ENCODE assay signal across 8 cellular contexts in genomic region chr11:83035070-83035854, GRCh38. TPM values are rescaled to one million over a fixed set of nuclear protein-coding genes. Genes with fewer than 3 reads are reported as not detected.
DNase-seq lines count a peak whose midpoint lies in the region; ATAC-seq, FAIRE-seq and TF ChIP-seq lines count a peak whose summit lies in the region.

No MANE protein-coding gene starts in this region.

- peak; percentile 72 for ATAC-seq in HG02981 (IDR thresholded peaks at IDR 0.05; ENCODE audit: unreplicated experiment)
- no peak for ATAC-seq in activated naive CD8-positive, alpha-beta T cell treated with anti-CD3 and anti-CD28 coated beads, Interleukin-2, amount 10 ng/mL, durations not matched to agents 7 days and 5 days (ENCODE audit: low read depth)
- peak; percentile 23 for ATAC-seq in mucosa of descending colon
- ATAC-seq in activated T-cell treated with anti-CD3 and anti-CD28 coated beads, Interleukin-2, amount 50 U/mL, for 72 hours (replicated peaks in 1 of 2): no peak

- TF ChIP-seq CTCF in mucosa of descending colon (IDR thresholded peaks at IDR 0.05): no peak

- intact Hi-C loops in mucosa of descending colon (cut with DNase I, micrococcal nuclease): no loop called here

- POLR2A ChIA-PET in activated naive CD8-positive, alpha-beta T cell treated with anti-CD3 and anti-CD28 coated beads, Interleukin-2, amount 10 ng/mL, durations not matched to agents 7 days and 5 days (lab: Charles Lee): interaction anchor here (0.7 to 1.1 kb wide), 2 partner anchors 28 to 84 kb away, joined by 3 read pairs; no protein-coding TSS in a partner anchor

- DNase-seq in GM12891 (ENCODE audit: insufficient read length, low spot score): no peak
- no peak for DNase-seq in activated naive CD8-positive, alpha-beta T cell treated with anti-CD3 and anti-CD28 coated beads, Interleukin-2, amount 10 ng/mL, durations not matched to agents 7 days and 5 days
- no peak for DNase-seq in mucosa of descending colon
- DNase-seq in activated T-cell treated with anti-CD3 and anti-CD28 coated beads, Interleukin-2, amount 50 U/mL, for 72 hours: no peak
- no peak for DNase-seq in HuH-7.5 (ENCODE audit: low spot score)
- DNase-seq in GOT3 (lab: John Stamatoyannopoulos, UW): no peak
- no peak for DNase-seq in central memory CD4-positive, alpha-beta T cell

- H3K36me3 ChIP-seq in mucosa of descending colon (ENCODE audit: low read depth): no peaks in the 10 kb centered on the region

- H3K27ac Mint-ChIP-seq in activated naive CD8-positive, alpha-beta T cell treated with anti-CD3 and anti-CD28 coated beads, Interleukin-2, amount 10 ng/mL, durations not matched to agents 7 days and 5 days: peak overlapping the region; percentile 26
- no peak overlapping the region for H3K27ac Mint-ChIP-seq in activated T-cell treated with anti-CD3 and anti-CD28 coated beads, Interleukin-2, amount 50 U/mL, for 72 hours

- H3K4me3 ChIP-seq in mucosa of descending colon: no peak overlapping the region

- peaks cover 13% of the 10 kb centered on the region for H3K4me1 ChIP-seq in mucosa of descending colon (ENCODE audit: low read depth)

- FAIRE-seq in GM12891 (lab: Jason Lieb, UNC): peak; percentile 68

- H3K9me3 Mint-ChIP-seq in activated naive CD8-positive, alpha-beta T cell treated with anti-CD3 and anti-CD28 coated beads, Interleukin-2, amount 10 ng/mL, durations not matched to agents 7 days and 5 days: peaks cover 12% of the 10 kb centered on the region
- peaks cover 5 to 10% of the 10 kb centered on the region in 2 donors for H3K9me3 Mint-ChIP-seq in activated T-cell treated with anti-CD3 and anti-CD28 coated beads, Interleukin-2, amount 50 U/mL, for 72 hours

- no peaks in the 10 kb centered on the region for H3K27me3 Mint-ChIP-seq in activated naive CD8-positive, alpha-beta T cell treated with anti-CD3 and anti-CD28 coated beads, Interleukin-2, amount 10 ng/mL, durations not matched to agents 7 days and 5 days
- no peaks in the 10 kb centered on the region for H3K27me3 Mint-ChIP-seq in activated T-cell treated with anti-CD3 and anti-CD28 coated beads, Interleukin-2, amount 50 U/mL, for 72 hours (ENCODE audit: low read depth)

- H3K36me3 Mint-ChIP-seq in activated naive CD8-positive, alpha-beta T cell treated with anti-CD3 and anti-CD28 coated beads, Interleukin-2, amount 10 ng/mL, durations not matched to agents 7 days and 5 days: peaks cover 21% of the 10 kb centered on the region
- H3K36me3 Mint-ChIP-seq in activated T-cell treated with anti-CD3 and anti-CD28 coated beads, Interleukin-2, amount 50 U/mL, for 72 hours (ENCODE audit: insufficient read depth in 2 of 2): peaks cover 9 to 17% of the 10 kb centered on the region in 2 donors

- no peaks in the 10 kb centered on the region for H3K9me3 ChIP-seq in mucosa of descending colon

- peaks cover 38% of the 10 kb centered on the region for H3K4me1 Mint-ChIP-seq in activated naive CD8-positive, alpha-beta T cell treated with anti-CD3 and anti-CD28 coated beads, Interleukin-2, amount 10 ng/mL, durations not matched to agents 7 days and 5 days
- H3K4me1 Mint-ChIP-seq in activated T-cell treated with anti-CD3 and anti-CD28 coated beads, Interleukin-2, amount 50 U/mL, for 72 hours (ENCODE audit: low read depth): peaks cover 46% of the 10 kb centered on the region

- TF ChIP-seq POLR2A in GM12891 (IDR thresholded peaks at IDR 0.05; ENCODE audit: low read depth, low read length): no peak

- H3K4me3 Mint-ChIP-seq in activated naive CD8-positive, alpha-beta T cell treated with anti-CD3 and anti-CD28 coated beads, Interleukin-2, amount 10 ng/mL, durations not matched to agents 7 days and 5 days: no peak overlapping the region
- no peak overlapping the region for H3K4me3 Mint-ChIP-seq in activated T-cell treated with anti-CD3 and anti-CD28 coated beads, Interleukin-2, amount 50 U/mL, for 72 hours

TF ChIP-seq in GM12891, 5 proteins besides CTCF, POLR2A, EP300 and RAD21:
- no peak for TF ChIP-seq PAX5 (IDR thresholded peaks at IDR 0.05; ENCODE audit: insufficient read depth, low read length, severe bottlenecking)
- TF ChIP-seq POLR2AphosphoS5 (IDR thresholded peaks at IDR 0.05; ENCODE audit: low read depth, low read length): peak; percentile 24; the same call in 1 of the 2 replicates

RNA-seq across cellular contexts. Expression of gene RAB30, which starts 36.4 kb away (rescaled TPM):
- 17.7 TPM for polyA plus RNA-seq in GM12891 (2012; ENCODE audit: low read depth, missing spikeins)
- total RNA-seq in activated naive CD8-positive, alpha-beta T cell treated with anti-CD3 and anti-CD28 coated beads, Interleukin-2, amount 10 ng/mL, durations not matched to agents 7 days and 5 days: 10 to 100 TPM; 11.9 to 14.3 TPM
- 10 to 100 TPM; 16.2 to 30.7 (median 19.1) TPM for total RNA-seq in mucosa of descending colon
- 10 to 100 TPM; 15.3 to 19.0 TPM for total RNA-seq in activated T-cell treated with anti-CD3 and anti-CD28 coated beads, Interleukin-2, amount 50 U/mL, for 72 hours

Comparison
In these comparisons a context has a peak if more than half of its experiments do, and no peak if none do; other contexts are left out.
1. ATAC-seq: peak in HG02981 (single experiment) and mucosa of descending colon (single experiment); none in activated naive CD8-positive, alpha-beta T cell treated with anti-CD3 and anti-CD28 coated beads, Interleukin-2, amount 10 ng/mL, durations not matched to agents 7 days and 5 days (single experiment) and activated T-cell treated with anti-CD3 and anti-CD28 coated beads, Interleukin-2, amount 50 U/mL, for 72 hours (0 of 2).